In the genomic region with DNA sequence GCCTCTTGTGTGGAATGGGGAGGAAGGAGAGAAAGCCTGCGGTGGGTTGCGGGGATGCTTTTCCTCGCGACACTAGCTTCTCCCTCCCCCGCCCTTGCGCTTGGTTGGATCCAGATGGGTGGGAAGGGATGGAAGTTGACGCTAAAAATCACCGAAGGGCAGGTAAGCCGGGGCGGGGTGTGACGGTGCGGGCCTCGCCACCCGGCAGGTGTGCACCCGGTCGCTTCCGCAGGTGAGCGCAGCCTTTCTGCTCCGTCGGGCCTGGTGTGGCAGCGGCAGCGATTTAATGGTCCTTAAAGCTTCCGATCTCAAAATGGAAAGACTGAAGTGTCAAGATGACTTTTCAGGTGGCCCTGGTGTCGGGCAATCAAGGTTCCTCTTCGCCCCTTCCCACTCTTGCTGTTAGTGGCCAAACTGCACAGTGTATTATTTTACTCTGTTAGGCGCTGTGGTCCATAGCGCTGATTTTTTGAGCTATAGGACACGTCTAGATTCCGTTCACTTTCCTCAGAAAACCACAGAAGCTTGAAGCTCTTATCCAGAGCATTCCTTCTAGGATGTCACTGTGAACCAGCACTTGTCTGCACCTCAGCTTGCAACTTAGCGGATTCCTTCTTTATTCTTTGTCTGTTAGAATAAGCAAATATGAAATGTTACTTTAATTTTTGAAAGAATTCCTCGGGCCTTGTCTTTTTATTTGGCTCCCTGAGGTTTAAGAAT, we compare ENCODE assay signal across 8 cellular contexts. TPM values are rescaled to one million over a fixed set of nuclear protein-coding genes. Genes with fewer than 3 reads are reported as not detected.
DNase-seq lines count a peak whose midpoint lies in the region; ATAC-seq and TF ChIP-seq lines count a peak whose summit lies in the region.

No MANE protein-coding gene starts in this region.

- no peaks in the 10 kb centered on the region for H3K9me3 Mint-ChIP-seq in activated T-helper 1 cell treated with anti-CD3 and anti-CD28 coated beads, Interleukin-12 subunit alpha, Interleukin-12 subunit beta, Interleukin-2, Interleukin-4 antibody, amounts not matched to agents 30 ng/mL and 10 ng/mL and 1 ng/mL, durations not matched to agents 14 hours and 24 hours and 36 hours

- peak overlapping the region; percentile 83 for H3K4me2 ChIP-seq in parathyroid adenoma (ENCODE audit: low read length)

- H2AFZ ChIP-seq in parathyroid adenoma = peak overlapping the region; percentile 88

- TF ChIP-seq CTCF in fibroblast of the aortic adventitia (IDR thresholded peaks at IDR 0.05; ENCODE audit: insufficient read depth, low read length) (no peak), parathyroid adenoma (IDR thresholded peaks at IDR 0.05) (no peak)

- peaks cover 61% of the 10 kb centered on the region for H3K4me1 Mint-ChIP-seq in activated T-helper 1 cell treated with anti-CD3 and anti-CD28 coated beads, Interleukin-12 subunit alpha, Interleukin-12 subunit beta, Interleukin-2, Interleukin-4 antibody, amounts not matched to agents 30 ng/mL and 10 ng/mL and 1 ng/mL, durations not matched to agents 14 hours and 24 hours and 36 hours (ENCODE audit: low read depth)

- peaks cover 46% of the 10 kb centered on the region for H3K36me3 Mint-ChIP-seq in activated T-helper 1 cell treated with anti-CD3 and anti-CD28 coated beads, Interleukin-12 subunit alpha, Interleukin-12 subunit beta, Interleukin-2, Interleukin-4 antibody, amounts not matched to agents 30 ng/mL and 10 ng/mL and 1 ng/mL, durations not matched to agents 14 hours and 24 hours and 36 hours (ENCODE audit: low read depth)

- no peaks in the 10 kb centered on the region for H3K36me3 ChIP-seq in parathyroid adenoma (ENCODE audit: control insufficient read depth, insufficient read depth, low read length)

- ATAC-seq in HG02759 (IDR thresholded peaks at IDR 0.05; ENCODE audit: unreplicated experiment) (no peak), HG03342 (IDR thresholded peaks at IDR 0.05; ENCODE audit: unreplicated experiment) (no peak)

- H3K27me3 ChIP-seq in parathyroid adenoma (ENCODE audit: control insufficient read depth, insufficient read depth, low read length) = no peaks in the 10 kb centered on the region

- peak overlapping the region; percentile 97 for H3K4me3 Mint-ChIP-seq in activated T-helper 1 cell treated with anti-CD3 and anti-CD28 coated beads, Interleukin-12 subunit alpha, Interleukin-12 subunit beta, Interleukin-2, Interleukin-4 antibody, amounts not matched to agents 30 ng/mL and 10 ng/mL and 1 ng/mL, durations not matched to agents 14 hours and 24 hours and 36 hours

- peak overlapping the region; percentile 93 for H3K27ac Mint-ChIP-seq in activated T-helper 1 cell treated with anti-CD3 and anti-CD28 coated beads, Interleukin-12 subunit alpha, Interleukin-12 subunit beta, Interleukin-2, Interleukin-4 antibody, amounts not matched to agents 30 ng/mL and 10 ng/mL and 1 ng/mL, durations not matched to agents 14 hours and 24 hours and 36 hours

- H3K79me2 ChIP-seq in parathyroid adenoma = peaks cover 30% of the 10 kb centered on the region

- no peaks in the 10 kb centered on the region for H3K9me3 ChIP-seq in parathyroid adenoma (ENCODE audit: control insufficient read depth, low read length)

- intact Hi-C loops in activated T-helper 1 cell treated with anti-CD3 and anti-CD28 coated beads, Interleukin-12 subunit alpha, Interleukin-12 subunit beta, Interleukin-2, Interleukin-4 antibody, amounts not matched to agents 30 ng/mL and 10 ng/mL and 1 ng/mL, durations not matched to agents 14 hours and 24 hours and 36 hours (cut with micrococcal nuclease) = loop anchor here (2.0 to 10.0 kb wide), 6 partner anchors 32 to 959 kb away; a partner anchor contains a TSS

- peak overlapping the region; percentile 94 for H3K27ac ChIP-seq in parathyroid adenoma

- H3K9ac ChIP-seq in parathyroid adenoma = no peak overlapping the region

- no peaks in the 10 kb centered on the region for H3K27me3 Mint-ChIP-seq in activated T-helper 1 cell treated with anti-CD3 and anti-CD28 coated beads, Interleukin-12 subunit alpha, Interleukin-12 subunit beta, Interleukin-2, Interleukin-4 antibody, amounts not matched to agents 30 ng/mL and 10 ng/mL and 1 ng/mL, durations not matched to agents 14 hours and 24 hours and 36 hours (ENCODE audit: insufficient read depth)

- peak overlapping the region; percentile 94 for H3K4me3 ChIP-seq in fibroblast of the aortic adventitia (ENCODE audit: low read depth, low read length)
- peak overlapping the region; percentile 74 for H3K4me3 ChIP-seq in parathyroid adenoma (ENCODE audit: low read depth, low read length)

- peak; percentile 65 for DNase-seq in NCI-H748 (lab: John Stamatoyannopoulos, UW; ENCODE audit: unreplicated experiment)
- DNase-seq in NCI-H748 treated with DMSO at 0.1 percent for 48 hours (lab: John Stamatoyannopoulos, UW) = no peak
- peak; percentile 66 for DNase-seq in NCI-H146 treated with DMSO at 0.1 percent for 48 hours (lab: John Stamatoyannopoulos, UW; ENCODE audit: unreplicated experiment)
- peak; percentile 3 for DNase-seq in activated T-helper 1 cell treated with anti-CD3 and anti-CD28 coated beads, Interleukin-12 subunit alpha, Interleukin-12 subunit beta, Interleukin-2, Interleukin-4 antibody, amounts not matched to agents 30 ng/mL and 10 ng/mL and 1 ng/mL, durations not matched to agents 14 hours and 24 hours and 36 hours (ENCODE audit: low spot score)
- peak; percentile 35 for DNase-seq in fibroblast of the aortic adventitia (ENCODE audit: low read depth)

- H3K4me1 ChIP-seq in parathyroid adenoma = peaks cover 7% of the 10 kb centered on the region

RNA-seq across cellular contexts. Expression of a gene that starts 0.8 kb away (rescaled TPM):
- total RNA-seq in activated T-helper 1 cell treated with anti-CD3 and anti-CD28 coated beads, Interleukin-12 subunit alpha, Interleukin-12 subunit beta, Interleukin-2, Interleukin-4 antibody, amounts not matched to agents 30 ng/mL and 10 ng/mL and 1 ng/mL, durations not matched to agents 14 hours and 24 hours and 36 hours = 60.8 and 61.5 TPM in 2 replicates
- 38.7 and 42.2 TPM in 2 replicates for total RNA-seq in fibroblast of the aortic adventitia (ENCODE audit: low replicate concordance)

RNA-seq across cellular contexts. Expression of a gene that starts 0.9 kb away (rescaled TPM):
- total RNA-seq in activated T-helper 1 cell treated with anti-CD3 and anti-CD28 coated beads, Interleukin-12 subunit alpha, Interleukin-12 subunit beta, Interleukin-2, Interleukin-4 antibody, amounts not matched to agents 30 ng/mL and 10 ng/mL and 1 ng/mL, durations not matched to agents 14 hours and 24 hours and 36 hours = 498 and 514 TPM in 2 replicates
- 97.0 and 148 TPM in 2 replicates for total RNA-seq in fibroblast of the aortic adventitia (ENCODE audit: low replicate concordance)

RNA-seq across cellular contexts. Expression of a gene that starts 57.4 kb away (rescaled TPM):
- total RNA-seq in activated T-helper 1 cell treated with anti-CD3 and anti-CD28 coated beads, Interleukin-12 subunit alpha, Interleukin-12 subunit beta, Interleukin-2, Interleukin-4 antibody, amounts not matched to agents 30 ng/mL and 10 ng/mL and 1 ng/mL, durations not matched to agents 14 hours and 24 hours and 36 hours = 434 and 438 TPM in 2 replicates
- 32.6 and 57.7 TPM in 2 replicates for total RNA-seq in fibroblast of the aortic adventitia (ENCODE audit: low replicate concordance)
